Comparison of ENCODE assay signal across 11 cellular contexts in the genomic region with DNA sequence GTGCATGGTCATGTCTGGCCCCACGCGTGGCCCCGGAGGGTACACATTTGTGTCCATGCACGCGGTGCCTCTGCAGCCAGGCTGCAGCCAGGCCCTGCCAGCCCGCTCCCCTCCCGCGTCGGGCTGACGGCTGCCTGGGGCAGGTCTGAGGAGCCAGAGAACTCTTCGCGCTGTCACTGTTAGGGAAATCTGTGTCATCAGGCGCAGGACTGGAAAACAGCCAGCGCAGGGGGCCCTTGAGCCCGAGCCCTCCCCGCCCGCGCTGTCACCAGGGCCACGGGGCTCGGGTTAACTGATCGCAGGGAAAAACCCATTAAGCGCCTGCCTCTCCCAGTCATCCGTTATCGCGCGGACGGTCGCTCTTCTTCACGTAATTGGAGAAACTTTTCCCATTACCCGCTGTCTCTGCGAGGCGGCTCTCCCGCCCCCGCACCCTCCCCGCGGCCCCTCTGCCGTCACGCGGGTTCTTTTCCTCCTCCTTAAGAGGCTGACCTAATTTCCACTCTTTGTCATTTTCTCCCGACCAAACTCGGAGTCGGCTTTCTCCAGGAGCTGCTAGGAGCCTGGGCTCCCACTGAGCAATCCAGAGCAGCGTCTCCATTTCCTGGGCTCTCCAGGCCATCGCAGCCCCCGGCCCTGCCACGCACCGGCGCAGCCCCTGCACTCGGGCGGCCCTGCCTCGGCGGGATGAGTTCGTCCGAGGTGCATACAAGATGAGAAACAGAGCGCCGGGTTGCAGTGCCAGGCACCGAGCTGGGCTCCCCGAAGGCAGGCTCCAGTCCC. TPM values are rescaled to one million over a fixed set of nuclear protein-coding genes. Genes with fewer than 3 reads are reported as not detected.
A peak's percentile ranks its signal among the peaks of the same experiment; 100 is the strongest.
DNase-seq lines count a peak whose midpoint lies in the region; ATAC-seq and TF ChIP-seq lines count a peak whose summit lies in the region.
"Had no signal": no experiment of that assay in that cellular context is flagged by ENCODE, and none has a peak within 500 bp of the region (broad histone marks: within the 10 kb centered on the region; RNA-seq: fewer than 3 reads in every experiment).

No MANE protein-coding gene starts in this region.

- no peak for TF ChIP-seq RAD21 in neural cell (conservative IDR thresholded peaks at IDR 0.05)

- no peaks in the 10 kb centered on the region for H3K36me3 ChIP-seq in neural cell (ENCODE audit: insufficient read depth, low read length)

- no peaks in the 10 kb centered on the region for H3K4me1 Mint-ChIP-seq in CD4-positive, alpha-beta T cell (ENCODE audit: low read depth)

- H3K27me3 ChIP-seq in dorsolateral prefrontal cortex = peaks cover 0 to 36% (median 0%) of the 10 kb centered on the region in 45 donors
- H3K27me3 ChIP-seq in neural cell (ENCODE audit: insufficient read depth, low read depth, low read length) = no peaks in the 10 kb centered on the region
- H3K27me3 ChIP-seq in CD4-positive, alpha-beta T cell (ENCODE audit: control insufficient read depth, insufficient read depth, low read length) = peaks cover 21% of the 10 kb centered on the region

- H3K27ac Mint-ChIP-seq in CD4-positive, alpha-beta T cell = no peak overlapping the region
- H3K27ac Mint-ChIP-seq: activated naive CD8-positive, alpha-beta T cell had no signal

- CTCF ChIA-PET in CD4-positive, alpha-beta T cell (lab: Charles Lee) = no interaction called here

- H3K4me3 Mint-ChIP-seq in CD4-positive, alpha-beta T cell = no peak overlapping the region
- H3K4me3 Mint-ChIP-seq: activated naive CD8-positive, alpha-beta T cell had no signal

- H3K4me3 ChIP-seq in AG10803 (ENCODE audit: low read length) (peak overlapping the region; percentile 24), dorsolateral prefrontal cortex (peak overlapping the region in 58 of 59 donors; percentile 0 to 65 (median 46)), neural cell (ENCODE audit: low read length) (peak overlapping the region; percentile 59)

- no peaks in the 10 kb centered on the region for H3K79me2 ChIP-seq in neural cell (replicated peaks; ENCODE audit: insufficient read depth, low read length)

- no peaks in the 10 kb centered on the region for H3K9me3 ChIP-seq in neural cell (ENCODE audit: low read length)
- no peaks in the 10 kb centered on the region for H3K9me3 ChIP-seq in CD4-positive, alpha-beta T cell (ENCODE audit: control insufficient read depth, low read length)

- H4K20me1 ChIP-seq in neural cell (ENCODE audit: insufficient read depth) = no peaks in the 10 kb centered on the region

- intact Hi-C loops in dorsolateral prefrontal cortex (cut with DNase I) = no loop called here
- intact Hi-C loops in CD4-positive, alpha-beta T cell (cut with DNase I, micrococcal nuclease) = no loop called here

- H3F3A ChIP-seq in neural cell (ENCODE audit: insufficient read depth, low read length, poor library complexity, severe bottlenecking) = no peaks in the 10 kb centered on the region

- DNase-seq in AG10803 (ENCODE audit: low read depth) (no peak), NCI-H2029 (lab: John Stamatoyannopoulos, UW) (peak; percentile 79), dorsolateral prefrontal cortex (peak in 7 of 10 donors; percentile 45 to 69 (median 54)), middle frontal gyrus (ENCODE audit: extremely low spot score, low spot score) (no peak)
- no peak for DNase-seq in CD4-positive, alpha-beta T cell

- TF ChIP-seq EP300 in neural cell (conservative IDR thresholded peaks at IDR 0.05; ENCODE audit: poor library complexity, severe bottlenecking) = no peak

- POLR2A ChIA-PET in CD4-positive, alpha-beta T cell (lab: Charles Lee) = no interaction called here

- H3K9me3 Mint-ChIP-seq in CD4-positive, alpha-beta T cell = no peaks in the 10 kb centered on the region

- H3K9ac ChIP-seq in neural cell (ENCODE audit: low read length) = peak overlapping the region; percentile 53
- H3K9ac ChIP-seq: KMS-11 had no signal

- no peak overlapping the region for H2AFZ ChIP-seq in neural cell (ENCODE audit: low read depth, low read length)

- TF ChIP-seq CTCF in AG10803 (conservative IDR thresholded peaks at IDR 0.05; ENCODE audit: low read length) (no peak), dorsolateral prefrontal cortex (IDR thresholded peaks at IDR 0.05 in 54 of 56, conservative IDR thresholded peaks at IDR 0.05 in 2 of 56; ENCODE audit: low read depth in 1 of 56, partially characterized antibody in 56 of 56) (no peak), neural cell (IDR thresholded peaks at IDR 0.05; ENCODE audit: poor library complexity, severe bottlenecking) (no peak)
- TF ChIP-seq CTCF in CD4-positive, alpha-beta T cell (IDR thresholded peaks at IDR 0.05) = no peak

- no peak for ATAC-seq in HG03457 (IDR thresholded peaks at IDR 0.05; ENCODE audit: unreplicated experiment)
- ATAC-seq in HG02798 (IDR thresholded peaks at IDR 0.05; ENCODE audit: poor library complexity, unreplicated experiment) = no peak
- ATAC-seq in CD4-positive, alpha-beta T cell (ENCODE audit: poor library complexity) = no peak

- H3K4me2 ChIP-seq in neural cell (ENCODE audit: low read length) = peak overlapping the region; percentile 42
- H3K4me2 ChIP-seq: KMS-11 had no signal

- H3K27ac ChIP-seq in dorsolateral prefrontal cortex (peak overlapping the region in 24 of 59 donors; percentile 8 to 78 (median 43)), neural cell (ENCODE audit: low read length) (peak overlapping the region; percentile 63)
- no peak overlapping the region for H3K27ac ChIP-seq in CD4-positive, alpha-beta T cell (ENCODE audit: low read depth, low read length)
- H3K27ac ChIP-seq: KMS-11 had no signal

- no peaks in the 10 kb centered on the region for H3K36me3 Mint-ChIP-seq in CD4-positive, alpha-beta T cell (ENCODE audit: low read depth)
- H3K36me3 Mint-ChIP-seq: activated naive CD8-positive, alpha-beta T cell had no signal

- H3K27me3 Mint-ChIP-seq in CD4-positive, alpha-beta T cell = peaks cover 51% of the 10 kb centered on the region

- H3K9me2 ChIP-seq in neural cell (ENCODE audit: insufficient read depth, low read length) = no peaks in the 10 kb centered on the region

TF ChIP-seq in neural cell, 6 proteins besides CTCF, POLR2A, EP300 and RAD21:
- TF ChIP-seq SMC3 (conservative IDR thresholded peaks at IDR 0.05; ENCODE audit: poor library complexity) (peak; percentile 23), EZH2 (IDR thresholded peaks at IDR 0.05; ENCODE audit: borderline replicate concordance, insufficient read depth, low read length, poor library complexity, severe bottlenecking) (no peak), TAF1 (IDR thresholded peaks at IDR 0.05; ENCODE audit: low read depth) (no peak), MXI1 (conservative IDR thresholded peaks at IDR 0.05; ENCODE audit: poor library complexity, severe bottlenecking) (no peak), POLR2AphosphoS5 (IDR thresholded peaks at IDR 0.05) (no peak)
- TF ChIP-seq, protein P1, sequence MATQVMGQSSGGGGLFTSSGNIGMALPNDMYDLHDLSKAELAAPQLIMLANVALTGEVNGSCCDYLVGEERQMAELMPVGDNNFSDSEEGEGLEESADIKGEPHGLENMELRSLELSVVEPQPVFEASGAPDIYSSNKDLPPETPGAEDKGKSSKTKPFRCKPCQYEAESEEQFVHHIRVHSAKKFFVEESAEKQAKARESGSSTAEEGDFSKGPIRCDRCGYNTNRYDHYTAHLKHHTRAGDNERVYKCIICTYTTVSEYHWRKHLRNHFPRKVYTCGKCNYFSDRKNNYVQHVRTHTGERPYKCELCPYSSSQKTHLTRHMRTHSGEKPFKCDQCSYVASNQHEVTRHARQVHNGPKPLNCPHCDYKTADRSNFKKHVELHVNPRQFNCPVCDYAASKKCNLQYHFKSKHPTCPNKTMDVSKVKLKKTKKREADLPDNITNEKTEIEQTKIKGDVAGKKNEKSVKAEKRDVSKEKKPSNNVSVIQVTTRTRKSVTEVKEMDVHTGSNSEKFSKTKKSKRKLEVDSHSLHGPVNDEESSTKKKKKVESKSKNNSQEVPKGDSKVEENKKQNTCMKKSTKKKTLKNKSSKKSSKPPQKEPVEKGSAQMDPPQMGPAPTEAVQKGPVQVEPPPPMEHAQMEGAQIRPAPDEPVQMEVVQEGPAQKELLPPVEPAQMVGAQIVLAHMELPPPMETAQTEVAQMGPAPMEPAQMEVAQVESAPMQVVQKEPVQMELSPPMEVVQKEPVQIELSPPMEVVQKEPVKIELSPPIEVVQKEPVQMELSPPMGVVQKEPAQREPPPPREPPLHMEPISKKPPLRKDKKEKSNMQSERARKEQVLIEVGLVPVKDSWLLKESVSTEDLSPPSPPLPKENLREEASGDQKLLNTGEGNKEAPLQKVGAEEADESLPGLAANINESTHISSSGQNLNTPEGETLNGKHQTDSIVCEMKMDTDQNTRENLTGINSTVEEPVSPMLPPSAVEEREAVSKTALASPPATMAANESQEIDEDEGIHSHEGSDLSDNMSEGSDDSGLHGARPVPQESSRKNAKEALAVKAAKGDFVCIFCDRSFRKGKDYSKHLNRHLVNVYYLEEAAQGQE (IDR thresholded peaks at IDR 0.05; ENCODE audit: borderline replicate concordance) = peak; percentile 59
TF ChIP-seq in neural cell: peak in this region for 2.

RNA-seq across cellular contexts. Expression of a gene that starts 57.5 kb away (rescaled TPM):
- total RNA-seq in dorsolateral prefrontal cortex = not detected
- polyA plus RNA-seq in neural cell = not detected in 2 replicates
- not detected in 2 replicates for polyA minus RNA-seq in neural cell
- total RNA-seq in CD4-positive, alpha-beta T cell = not detected
- total RNA-seq: renal cortical epithelial cell had no signal

Comparison
In these comparisons a context has a peak if more than half of its experiments do, and no peak if none do; other contexts are left out.
1. DNase-seq: peak in NCI-H2029 (single experiment) and dorsolateral prefrontal cortex (7 of 10); none in AG10803 (single experiment), CD4-positive, alpha-beta T cell (0 of 10) and middle frontal gyrus (single experiment).
2. Peak in every context shown above with its lines, with median percentiles within 50 percentile points of each other: H3K4me3 ChIP-seq.